1 cellular context compared by ENCODE assay signal in the genomic region with DNA sequence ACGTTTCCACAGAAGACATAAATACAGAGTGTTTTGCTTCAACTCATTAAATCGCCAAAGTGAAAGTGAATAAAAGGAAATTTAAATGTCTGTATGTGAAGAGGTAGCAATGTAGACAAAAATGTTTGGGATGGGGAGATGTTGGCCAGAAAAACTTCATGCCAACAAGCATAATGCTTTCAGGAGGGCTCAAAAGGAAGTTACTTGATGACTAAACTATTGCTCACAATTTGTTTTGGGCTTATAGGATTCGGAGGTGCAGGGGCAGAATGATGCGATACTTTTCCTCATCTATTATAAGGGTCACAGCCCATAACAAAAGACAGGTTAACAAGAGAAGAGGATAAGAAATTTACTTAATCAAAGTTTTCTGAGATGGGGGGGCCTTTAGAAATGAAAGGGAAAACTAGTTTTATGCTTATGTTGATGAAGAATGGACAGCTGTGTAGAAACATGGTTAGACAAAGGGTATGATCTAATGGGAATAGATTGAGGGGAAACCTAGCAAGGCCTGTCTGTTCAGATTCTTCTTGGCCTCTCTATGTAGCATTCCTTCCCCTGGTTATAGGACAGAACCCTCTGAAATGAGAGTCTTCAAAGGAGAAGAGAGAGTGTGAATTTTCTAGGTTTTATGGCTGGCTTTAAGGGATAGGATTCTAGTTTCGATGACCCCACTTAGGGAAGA.
TF ChIP-seq lines count a peak whose summit lies in the region.

No MANE protein-coding gene starts in this region.

TF ChIP-seq in HepG2, 621 proteins besides CTCF, POLR2A, EP300 and RAD21 (continued from another document):
- TF ChIP-seq, protein P1, sequence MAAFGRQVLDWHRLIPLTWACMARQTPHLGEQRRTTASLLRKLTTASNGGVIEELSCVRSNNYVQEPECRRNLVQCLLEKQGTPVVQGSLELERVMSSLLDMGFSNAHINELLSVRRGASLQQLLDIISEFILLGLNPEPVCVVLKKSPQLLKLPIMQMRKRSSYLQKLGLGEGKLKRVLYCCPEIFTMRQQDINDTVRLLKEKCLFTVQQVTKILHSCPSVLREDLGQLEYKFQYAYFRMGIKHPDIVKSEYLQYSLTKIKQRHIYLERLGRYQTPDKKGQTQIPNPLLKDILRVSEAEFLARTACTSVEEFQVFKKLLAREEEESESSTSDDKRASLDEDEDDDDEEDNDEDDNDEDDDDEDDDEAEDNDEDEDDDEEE (CRISPR knock-in tag; IDR thresholded peaks at IDR 0.05), result no peak
- TF ChIP-seq ZNF740 (CRISPR knock-in tag; IDR thresholded peaks at IDR 0.05) (no peak), WIZ (CRISPR knock-in tag; IDR thresholded peaks at IDR 0.05) (no peak), NAIF1 (CRISPR knock-in tag; IDR thresholded peaks at IDR 0.05; ENCODE audit: borderline replicate concordance) (no peak)
